ENCODE assay signal across 1 cellular context in genomic region chr11:86947541-86947940, GRCh38.
TF ChIP-seq lines count a peak whose summit lies in the region.

No MANE protein-coding gene starts in this region.

TF ChIP-seq in HepG2, 621 proteins besides CTCF, POLR2A, EP300 and RAD21 (continued from another document):
- no peak for TF ChIP-seq IRF1 (CRISPR knock-in tag; IDR thresholded peaks at IDR 0.05; ENCODE audit: low read depth)
- TF ChIP-seq MLXIP (CRISPR knock-in tag; IDR thresholded peaks at IDR 0.05; ENCODE audit: borderline replicate concordance) = no peak
- no peak for TF ChIP-seq RXRB (CRISPR knock-in tag; IDR thresholded peaks at IDR 0.05; ENCODE audit: borderline replicate concordance)
- no peak for TF ChIP-seq U2AF2 (IDR thresholded peaks at IDR 0.05; ENCODE audit: low read depth, low read length)
